In genomic region chr15:78445875-78446274, GRCh38 we compare ENCODE assay signal across 1 cellular context.
TF ChIP-seq lines count a peak whose summit lies in the region.

No MANE protein-coding gene starts in this region.

TF ChIP-seq in K562, 482 proteins besides CTCF, POLR2A, EP300 and RAD21:
- TF ChIP-seq ZEB2 (IDR thresholded peaks at IDR 0.05) = no peak
- TF ChIP-seq ZNF121 (CRISPR knock-in tag; conservative IDR thresholded peaks at IDR 0.05) = peak; percentile 34; the same call in 1 of the 2 replicates
